18 cellular contexts compared by ENCODE assay signal in the genomic region with DNA sequence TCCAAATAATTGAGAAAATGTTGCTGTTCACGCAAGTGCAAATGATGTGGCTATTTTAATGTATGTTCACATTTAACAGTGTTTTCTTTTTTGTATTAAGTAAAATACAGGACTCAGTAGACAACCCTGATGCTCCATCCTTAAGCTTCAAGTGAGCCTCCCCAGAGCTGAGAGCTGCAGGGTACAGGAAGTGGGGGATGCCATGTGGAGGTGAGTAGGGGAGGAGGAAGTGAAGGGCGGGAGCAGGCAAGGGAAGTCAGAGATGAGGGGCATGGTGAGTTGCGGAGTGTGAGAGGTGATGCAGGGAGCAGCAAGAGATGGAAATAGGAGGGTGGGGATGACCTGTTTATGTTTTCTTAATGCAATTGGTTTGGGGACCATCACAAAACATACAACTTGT.
"Had no signal": no experiment of that assay in that cellular context is flagged by ENCODE, and none has a peak within 500 bp of the region (broad histone marks: within the 10 kb centered on the region; RNA-seq: fewer than 3 reads in every experiment).

No MANE protein-coding gene starts in this region.

- H3K27me3 ChIP-seq: body of pancreas, sigmoid colon, thyroid gland had no signal

- H3K4me3 Mint-ChIP-seq: activated naive CD8-positive, alpha-beta T cell; nephron progenitor cell had no signal

- H3K36me3 Mint-ChIP-seq: activated naive CD8-positive, alpha-beta T cell had no signal

- H3K4me3 ChIP-seq: body of pancreas, coronary artery, sigmoid colon, thyroid gland had no signal

- H3K9me3 Mint-ChIP-seq: nephron progenitor cell had no signal

- ATAC-seq: body of pancreas, left ventricle myocardium superior had no signal

- H3K36me3 ChIP-seq: sigmoid colon, thyroid gland had no signal

- H3K4me1 ChIP-seq: body of pancreas, sigmoid colon, thyroid gland had no signal

- H3K27ac ChIP-seq: body of pancreas, coronary artery, sigmoid colon, thyroid gland had no signal

- H3K27ac Mint-ChIP-seq: activated naive CD8-positive, alpha-beta T cell; nephron progenitor cell had no signal

- H3K27me3 Mint-ChIP-seq: activated naive CD8-positive, alpha-beta T cell had no signal

- DNase-seq: activated CD4-positive, alpha-beta T cell treated with anti-CD3 and anti-CD28 coated beads, Interleukin-2, amount 50 U/mL, for 48 hours; activated gamma-delta T cell; activated T-cell treated with anti-CD3 and anti-CD28 coated beads, Interleukin-2, amount 50 U/mL, for 48 hours; amniotic stem cell; body of pancreas; caudate nucleus; effector CD4-positive, alpha-beta T cell; foreskin fibroblast; hippocampal formation; kidney glomerular epithelial cell; left ventricle myocardium superior; mesendoderm; nephron progenitor cell; stimulated activated CD4-positive, alpha-beta T cell treated with anti-CD3 and anti-CD28 coated beads, Interleukin-1b, Interleukin-23, amount 100 ng/mL, for 48 hours; thyroid gland had no signal

- H3K9me3 ChIP-seq: body of pancreas, sigmoid colon, thyroid gland had no signal
